In the genomic region with DNA sequence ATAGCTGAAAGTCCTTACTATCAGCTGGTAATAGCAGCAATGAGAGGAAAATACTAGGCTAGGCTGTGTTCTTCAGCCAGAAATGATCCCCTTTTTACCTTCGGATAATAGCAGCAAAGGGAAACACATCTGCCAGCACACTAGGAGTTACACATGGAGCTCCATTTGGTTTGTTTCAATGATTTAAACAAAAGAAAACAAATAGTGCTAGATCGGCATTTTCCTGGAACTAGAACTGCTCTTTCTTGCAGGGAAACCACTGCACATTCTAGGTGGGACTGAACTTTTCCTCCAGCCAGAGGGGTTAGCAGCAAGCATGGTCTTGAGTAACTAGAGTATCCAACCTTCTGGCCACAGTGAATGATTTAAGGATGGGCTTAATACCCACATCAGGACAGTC, we compare ENCODE assay signal across 32 cellular contexts.
"Had no signal": no experiment of that assay in that cellular context is flagged by ENCODE, and none has a peak within 500 bp of the region (broad histone marks: within the 10 kb centered on the region; RNA-seq: fewer than 3 reads in every experiment).

No MANE protein-coding gene starts in this region.

- H3K9me3 ChIP-seq: esophagus muscularis mucosa, gastrocnemius medialis, heart left ventricle had no signal

- H3K27ac Mint-ChIP-seq: activated B cell treated with CpG ODN at 0.5 μM for 24 hours; activated CD8-positive, alpha-beta T cell treated with anti-CD3 and anti-CD28 coated beads for 36 hours; activated naive CD8-positive, alpha-beta T cell; activated T-helper 17 cell treated with anti-CD3 and anti-CD28 coated beads, Interleukin-2, amount 50 U/mL, for 72 hours; effector memory CD8-positive, alpha-beta T cell; T-helper 1 cell treated with Interleukin-12 subunit alpha and Interleukin-12 subunit beta and Interleukin-4 antibody, amounts not matched to agents 30 μg/mL and 1 μg/mL, for 36 hours; T-helper 2 cell treated with Interferon-gamma antibody and Interleukin-4, amounts not matched to agents 5 μg/mL and 100 μg/mL, for 36 hours had no signal

- H3K27ac ChIP-seq: brain microvascular endothelial cell, esophagus muscularis mucosa, foreskin keratinocyte, gastrocnemius medialis, heart left ventricle, WERI-Rb-1 had no signal

- H3K4me3 Mint-ChIP-seq: activated B cell treated with CpG ODN at 0.5 μM for 24 hours; activated CD8-positive, alpha-beta T cell treated with anti-CD3 and anti-CD28 coated beads for 36 hours; activated naive CD8-positive, alpha-beta T cell; activated T-cell treated with anti-CD3 and anti-CD28 coated beads, Interleukin-2, amount 50 U/mL, for 4 hours; activated T-helper 17 cell treated with anti-CD3 and anti-CD28 coated beads, Interleukin-2, amount 50 U/mL, for 72 hours; effector memory CD8-positive, alpha-beta T cell; T-helper 1 cell treated with Interleukin-12 subunit alpha and Interleukin-12 subunit beta and Interleukin-4 antibody, amounts not matched to agents 30 μg/mL and 1 μg/mL, for 36 hours; T-helper 2 cell treated with Interferon-gamma antibody and Interleukin-4, amounts not matched to agents 5 μg/mL and 100 μg/mL, for 36 hours had no signal

- H3K36me3 ChIP-seq: brain microvascular endothelial cell, esophagus muscularis mucosa, gastrocnemius medialis, heart left ventricle, WERI-Rb-1 had no signal

- DNase-seq: activated B cell treated with CpG ODN at 0.5 μM for 24 hours; activated CD4-positive, alpha-beta T cell treated with anti-CD3 and anti-CD28 coated beads for 48 hours; activated CD4-positive, alpha-beta T cell treated with anti-CD3 and anti-CD28 coated beads, Interleukin-2, amount 50 U/mL, for 1 hour; activated CD4-positive, alpha-beta T cell treated with anti-CD3 and anti-CD28 coated beads, Interleukin-2, amount 50 U/mL, for 48 hours; activated CD8-positive, alpha-beta memory T cell treated with anti-CD3 and anti-CD28 coated beads for 24 hours; activated CD8-positive, alpha-beta T cell treated with anti-CD3 and anti-CD28 coated beads for 36 hours; activated effector memory CD4-positive, alpha-beta T cell treated with Interleukin-2 at 50 U/mL for 16 hours; activated gamma-delta T cell treated with Interleukin-2 at 50 U/mL for 16 hours; activated naive CD4-positive, alpha-beta T cell treated with anti-CD3 and anti-CD28 coated beads, Interleukin-2, amount 50 U/mL, for 16 hours; activated naive CD4-positive, alpha-beta T cell treated with Interleukin-2 at 50 U/mL for 16 hours; activated T-cell treated with anti-CD3 and anti-CD28 coated beads, Interleukin-2, amount 50 U/mL, for 4 hours; amniotic stem cell; anterior cingulate cortex; brain microvascular endothelial cell; caudate nucleus; cortex of kidney; dermis blood vessel endothelial cell; effector CD4-positive, alpha-beta T cell; effector memory CD8-positive, alpha-beta T cell; erythroblast; foreskin keratinocyte; gastrocnemius medialis; glutamatergic neuron; heart left ventricle; T1000; WERI-Rb-1 had no signal

- H3K4me1 Mint-ChIP-seq: activated B cell treated with CpG ODN at 0.5 μM for 24 hours; activated T-helper 17 cell treated with anti-CD3 and anti-CD28 coated beads, Interleukin-2, amount 50 U/mL, for 72 hours had no signal

- H3K4me1 ChIP-seq: esophagus muscularis mucosa, foreskin keratinocyte, gastrocnemius medialis, heart left ventricle had no signal

- ATAC-seq: activated CD4-positive, CD25-positive, alpha-beta regulatory T cell treated with anti-CD3 and anti-CD28 coated beads, Interleukin-2, amount 50 U/mL, for 24 hours; activated CD8-positive, alpha-beta T cell treated with anti-CD3 and anti-CD28 coated beads for 36 hours; activated T-cell treated with anti-CD3 and anti-CD28 coated beads, Interleukin-2, amount 50 U/mL, for 4 hours; activated T-helper 17 cell treated with anti-CD3 and anti-CD28 coated beads, Interleukin-2, amount 50 U/mL, for 72 hours; effector memory CD8-positive, alpha-beta T cell; foreskin keratinocyte; gastrocnemius medialis; heart left ventricle had no signal

- H3K36me3 Mint-ChIP-seq: activated naive CD8-positive, alpha-beta T cell had no signal

- H3K4me3 ChIP-seq: esophagus muscularis mucosa, gastrocnemius medialis, heart left ventricle had no signal

- H3K9me3 Mint-ChIP-seq: activated B cell treated with CpG ODN at 0.5 μM for 24 hours; activated CD8-positive, alpha-beta T cell treated with anti-CD3 and anti-CD28 coated beads for 36 hours; activated T-cell treated with anti-CD3 and anti-CD28 coated beads, Interleukin-2, amount 50 U/mL, for 4 hours; activated T-helper 17 cell treated with anti-CD3 and anti-CD28 coated beads, Interleukin-2, amount 50 U/mL, for 72 hours; effector memory CD8-positive, alpha-beta T cell; T-helper 1 cell treated with Interleukin-12 subunit alpha and Interleukin-12 subunit beta and Interleukin-4 antibody, amounts not matched to agents 30 μg/mL and 1 μg/mL, for 36 hours; T-helper 2 cell treated with Interferon-gamma antibody and Interleukin-4, amounts not matched to agents 5 μg/mL and 100 μg/mL, for 36 hours had no signal

- H3K27me3 ChIP-seq: brain microvascular endothelial cell, esophagus muscularis mucosa, gastrocnemius medialis, heart left ventricle had no signal
